Comparison of ENCODE assay signal across 1 cellular context in the genomic region with DNA sequence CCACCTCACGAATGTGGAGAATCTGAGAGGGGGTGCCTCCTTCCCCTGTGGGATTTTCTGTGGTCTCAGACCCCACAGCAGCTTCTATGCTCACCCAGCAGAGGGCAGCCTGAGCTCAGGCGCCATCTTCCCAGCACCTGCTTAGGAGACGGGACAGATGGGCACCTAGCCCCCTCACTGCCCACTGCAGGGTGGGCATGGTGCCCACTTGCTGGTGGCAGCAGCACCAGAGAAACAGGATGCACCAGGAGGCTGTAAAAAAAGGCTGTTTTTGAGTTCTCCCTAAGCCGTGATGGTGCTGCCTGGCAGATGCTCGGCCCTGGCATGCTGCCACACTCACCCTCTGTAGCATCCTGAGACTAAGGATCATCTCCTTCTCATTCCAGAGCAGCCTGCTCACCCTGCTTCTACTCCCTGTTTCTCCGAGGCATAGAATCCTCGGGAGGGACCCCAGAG.
TF ChIP-seq lines count a peak whose summit lies in the region.

No MANE protein-coding gene starts in this region.

TF ChIP-seq in K562, 482 proteins besides CTCF, POLR2A, EP300 and RAD21 (continued from another document and continues in another):
- TF ChIP-seq, protein P1, sequence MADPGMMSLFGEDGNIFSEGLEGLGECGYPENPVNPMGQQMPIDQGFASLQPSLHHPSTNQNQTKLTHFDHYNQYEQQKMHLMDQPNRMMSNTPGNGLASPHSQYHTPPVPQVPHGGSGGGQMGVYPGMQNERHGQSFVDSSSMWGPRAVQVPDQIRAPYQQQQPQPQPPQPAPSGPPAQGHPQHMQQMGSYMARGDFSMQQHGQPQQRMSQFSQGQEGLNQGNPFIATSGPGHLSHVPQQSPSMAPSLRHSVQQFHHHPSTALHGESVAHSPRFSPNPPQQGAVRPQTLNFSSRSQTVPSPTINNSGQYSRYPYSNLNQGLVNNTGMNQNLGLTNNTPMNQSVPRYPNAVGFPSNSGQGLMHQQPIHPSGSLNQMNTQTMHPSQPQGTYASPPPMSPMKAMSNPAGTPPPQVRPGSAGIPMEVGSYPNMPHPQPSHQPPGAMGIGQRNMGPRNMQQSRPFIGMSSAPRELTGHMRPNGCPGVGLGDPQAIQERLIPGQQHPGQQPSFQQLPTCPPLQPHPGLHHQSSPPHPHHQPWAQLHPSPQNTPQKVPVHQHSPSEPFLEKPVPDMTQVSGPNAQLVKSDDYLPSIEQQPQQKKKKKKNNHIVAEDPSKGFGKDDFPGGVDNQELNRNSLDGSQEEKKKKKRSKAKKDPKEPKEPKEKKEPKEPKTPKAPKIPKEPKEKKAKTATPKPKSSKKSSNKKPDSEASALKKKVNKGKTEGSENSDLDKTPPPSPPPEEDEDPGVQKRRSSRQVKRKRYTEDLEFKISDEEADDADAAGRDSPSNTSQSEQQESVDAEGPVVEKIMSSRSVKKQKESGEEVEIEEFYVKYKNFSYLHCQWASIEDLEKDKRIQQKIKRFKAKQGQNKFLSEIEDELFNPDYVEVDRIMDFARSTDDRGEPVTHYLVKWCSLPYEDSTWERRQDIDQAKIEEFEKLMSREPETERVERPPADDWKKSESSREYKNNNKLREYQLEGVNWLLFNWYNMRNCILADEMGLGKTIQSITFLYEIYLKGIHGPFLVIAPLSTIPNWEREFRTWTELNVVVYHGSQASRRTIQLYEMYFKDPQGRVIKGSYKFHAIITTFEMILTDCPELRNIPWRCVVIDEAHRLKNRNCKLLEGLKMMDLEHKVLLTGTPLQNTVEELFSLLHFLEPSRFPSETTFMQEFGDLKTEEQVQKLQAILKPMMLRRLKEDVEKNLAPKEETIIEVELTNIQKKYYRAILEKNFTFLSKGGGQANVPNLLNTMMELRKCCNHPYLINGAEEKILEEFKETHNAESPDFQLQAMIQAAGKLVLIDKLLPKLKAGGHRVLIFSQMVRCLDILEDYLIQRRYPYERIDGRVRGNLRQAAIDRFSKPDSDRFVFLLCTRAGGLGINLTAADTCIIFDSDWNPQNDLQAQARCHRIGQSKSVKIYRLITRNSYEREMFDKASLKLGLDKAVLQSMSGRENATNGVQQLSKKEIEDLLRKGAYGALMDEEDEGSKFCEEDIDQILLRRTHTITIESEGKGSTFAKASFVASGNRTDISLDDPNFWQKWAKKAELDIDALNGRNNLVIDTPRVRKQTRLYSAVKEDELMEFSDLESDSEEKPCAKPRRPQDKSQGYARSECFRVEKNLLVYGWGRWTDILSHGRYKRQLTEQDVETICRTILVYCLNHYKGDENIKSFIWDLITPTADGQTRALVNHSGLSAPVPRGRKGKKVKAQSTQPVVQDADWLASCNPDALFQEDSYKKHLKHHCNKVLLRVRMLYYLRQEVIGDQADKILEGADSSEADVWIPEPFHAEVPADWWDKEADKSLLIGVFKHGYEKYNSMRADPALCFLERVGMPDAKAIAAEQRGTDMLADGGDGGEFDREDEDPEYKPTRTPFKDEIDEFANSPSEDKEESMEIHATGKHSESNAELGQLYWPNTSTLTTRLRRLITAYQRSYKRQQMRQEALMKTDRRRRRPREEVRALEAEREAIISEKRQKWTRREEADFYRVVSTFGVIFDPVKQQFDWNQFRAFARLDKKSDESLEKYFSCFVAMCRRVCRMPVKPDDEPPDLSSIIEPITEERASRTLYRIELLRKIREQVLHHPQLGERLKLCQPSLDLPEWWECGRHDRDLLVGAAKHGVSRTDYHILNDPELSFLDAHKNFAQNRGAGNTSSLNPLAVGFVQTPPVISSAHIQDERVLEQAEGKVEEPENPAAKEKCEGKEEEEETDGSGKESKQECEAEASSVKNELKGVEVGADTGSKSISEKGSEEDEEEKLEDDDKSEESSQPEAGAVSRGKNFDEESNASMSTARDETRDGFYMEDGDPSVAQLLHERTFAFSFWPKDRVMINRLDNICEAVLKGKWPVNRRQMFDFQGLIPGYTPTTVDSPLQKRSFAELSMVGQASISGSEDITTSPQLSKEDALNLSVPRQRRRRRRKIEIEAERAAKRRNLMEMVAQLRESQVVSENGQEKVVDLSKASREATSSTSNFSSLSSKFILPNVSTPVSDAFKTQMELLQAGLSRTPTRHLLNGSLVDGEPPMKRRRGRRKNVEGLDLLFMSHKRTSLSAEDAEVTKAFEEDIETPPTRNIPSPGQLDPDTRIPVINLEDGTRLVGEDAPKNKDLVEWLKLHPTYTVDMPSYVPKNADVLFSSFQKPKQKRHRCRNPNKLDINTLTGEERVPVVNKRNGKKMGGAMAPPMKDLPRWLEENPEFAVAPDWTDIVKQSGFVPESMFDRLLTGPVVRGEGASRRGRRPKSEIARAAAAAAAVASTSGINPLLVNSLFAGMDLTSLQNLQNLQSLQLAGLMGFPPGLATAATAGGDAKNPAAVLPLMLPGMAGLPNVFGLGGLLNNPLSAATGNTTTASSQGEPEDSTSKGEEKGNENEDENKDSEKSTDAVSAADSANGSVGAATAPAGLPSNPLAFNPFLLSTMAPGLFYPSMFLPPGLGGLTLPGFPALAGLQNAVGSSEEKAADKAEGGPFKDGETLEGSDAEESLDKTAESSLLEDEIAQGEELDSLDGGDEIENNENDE (IDR thresholded peaks at IDR 0.05; ENCODE audit: low read depth, low read length): no peak
- TF ChIP-seq ARID2 (IDR thresholded peaks at IDR 0.05) (peak; percentile 87), ZNF134 (CRISPR knock-in tag; conservative IDR thresholded peaks at IDR 0.05) (peak; percentile 99), MYC (IDR thresholded peaks at IDR 0.05; ENCODE audit: low read depth, low read length) (peak; percentile 23; the same call in 1 of the 2 replicates), MYC (CRISPR knock-in tag; IDR thresholded peaks at IDR 0.05; ENCODE audit: borderline replicate concordance, low read depth) (no peak), NR2C2 (CRISPR knock-in tag; IDR thresholded peaks at IDR 0.05) (0 out of 2 replicates have a peak, but pooled peaks have one; percentile 15), NR2C2 (tag; IDR thresholded peaks at IDR 0.05) (no peak), ZBTB1 (CRISPR knock-in tag; IDR thresholded peaks at IDR 0.05; ENCODE audit: borderline replicate concordance, low read depth) (peak; percentile 20; the same call in 1 of the 2 replicates), ZBTB7A (IDR thresholded peaks at IDR 0.05; ENCODE audit: borderline replicate concordance, control insufficient read depth, low read depth, low read length) (peak; percentile 80), ZNF12 (CRISPR knock-in tag; IDR thresholded peaks at IDR 0.05) (no peak), JUN (IDR thresholded peaks at IDR 0.05; ENCODE audit: borderline replicate concordance, low read depth, low read length) (no peak), JUN (CRISPR knock-in tag; IDR thresholded peaks at IDR 0.05; ENCODE audit: borderline replicate concordance) (no peak), C11orf30 (IDR thresholded peaks at IDR 0.05; ENCODE audit: low read depth) (no peak), ZC3H11A (IDR thresholded peaks at IDR 0.05; ENCODE audit: low read depth, low read length) (no peak), ZNF707 (CRISPR knock-in tag; conservative IDR thresholded peaks at IDR 0.05) (no peak), ZNF507 (tag; conservative IDR thresholded peaks at IDR 0.05) (no peak), HDAC3 (IDR thresholded peaks at IDR 0.05; ENCODE audit: borderline replicate concordance, partially characterized antibody) (no peak)
- TF ChIP-seq, protein P2, sequence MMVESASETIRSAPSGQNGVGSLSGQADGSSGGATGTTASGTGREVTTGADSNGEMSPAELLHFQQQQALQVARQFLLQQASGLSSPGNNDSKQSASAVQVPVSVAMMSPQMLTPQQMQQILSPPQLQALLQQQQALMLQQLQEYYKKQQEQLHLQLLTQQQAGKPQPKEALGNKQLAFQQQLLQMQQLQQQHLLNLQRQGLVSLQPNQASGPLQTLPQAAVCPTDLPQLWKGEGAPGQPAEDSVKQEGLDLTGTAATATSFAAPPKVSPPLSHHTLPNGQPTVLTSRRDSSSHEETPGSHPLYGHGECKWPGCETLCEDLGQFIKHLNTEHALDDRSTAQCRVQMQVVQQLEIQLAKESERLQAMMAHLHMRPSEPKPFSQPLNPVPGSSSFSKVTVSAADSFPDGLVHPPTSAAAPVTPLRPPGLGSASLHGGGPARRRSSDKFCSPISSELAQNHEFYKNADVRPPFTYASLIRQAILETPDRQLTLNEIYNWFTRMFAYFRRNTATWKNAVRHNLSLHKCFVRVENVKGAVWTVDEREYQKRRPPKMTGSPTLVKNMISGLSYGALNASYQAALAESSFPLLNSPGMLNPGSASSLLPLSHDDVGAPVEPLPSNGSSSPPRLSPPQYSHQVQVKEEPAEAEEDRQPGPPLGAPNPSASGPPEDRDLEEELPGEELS (CRISPR knock-in tag; IDR thresholded peaks at IDR 0.05; ENCODE audit: borderline replicate concordance): no peak
- TF ChIP-seq, protein P3, sequence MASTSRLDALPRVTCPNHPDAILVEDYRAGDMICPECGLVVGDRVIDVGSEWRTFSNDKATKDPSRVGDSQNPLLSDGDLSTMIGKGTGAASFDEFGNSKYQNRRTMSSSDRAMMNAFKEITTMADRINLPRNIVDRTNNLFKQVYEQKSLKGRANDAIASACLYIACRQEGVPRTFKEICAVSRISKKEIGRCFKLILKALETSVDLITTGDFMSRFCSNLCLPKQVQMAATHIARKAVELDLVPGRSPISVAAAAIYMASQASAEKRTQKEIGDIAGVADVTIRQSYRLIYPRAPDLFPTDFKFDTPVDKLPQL (IDR thresholded peaks at IDR 0.05; ENCODE audit: extremely low read depth, insufficient read length): no peak
- TF ChIP-seq, protein P4, sequence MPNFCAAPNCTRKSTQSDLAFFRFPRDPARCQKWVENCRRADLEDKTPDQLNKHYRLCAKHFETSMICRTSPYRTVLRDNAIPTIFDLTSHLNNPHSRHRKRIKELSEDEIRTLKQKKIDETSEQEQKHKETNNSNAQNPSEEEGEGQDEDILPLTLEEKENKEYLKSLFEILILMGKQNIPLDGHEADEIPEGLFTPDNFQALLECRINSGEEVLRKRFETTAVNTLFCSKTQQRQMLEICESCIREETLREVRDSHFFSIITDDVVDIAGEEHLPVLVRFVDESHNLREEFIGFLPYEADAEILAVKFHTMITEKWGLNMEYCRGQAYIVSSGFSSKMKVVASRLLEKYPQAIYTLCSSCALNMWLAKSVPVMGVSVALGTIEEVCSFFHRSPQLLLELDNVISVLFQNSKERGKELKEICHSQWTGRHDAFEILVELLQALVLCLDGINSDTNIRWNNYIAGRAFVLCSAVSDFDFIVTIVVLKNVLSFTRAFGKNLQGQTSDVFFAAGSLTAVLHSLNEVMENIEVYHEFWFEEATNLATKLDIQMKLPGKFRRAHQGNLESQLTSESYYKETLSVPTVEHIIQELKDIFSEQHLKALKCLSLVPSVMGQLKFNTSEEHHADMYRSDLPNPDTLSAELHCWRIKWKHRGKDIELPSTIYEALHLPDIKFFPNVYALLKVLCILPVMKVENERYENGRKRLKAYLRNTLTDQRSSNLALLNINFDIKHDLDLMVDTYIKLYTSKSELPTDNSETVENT (CRISPR knock-in tag; IDR thresholded peaks at IDR 0.05): peak; percentile 10; the same call in 1 of the 2 replicates
- TF ChIP-seq, protein P5, sequence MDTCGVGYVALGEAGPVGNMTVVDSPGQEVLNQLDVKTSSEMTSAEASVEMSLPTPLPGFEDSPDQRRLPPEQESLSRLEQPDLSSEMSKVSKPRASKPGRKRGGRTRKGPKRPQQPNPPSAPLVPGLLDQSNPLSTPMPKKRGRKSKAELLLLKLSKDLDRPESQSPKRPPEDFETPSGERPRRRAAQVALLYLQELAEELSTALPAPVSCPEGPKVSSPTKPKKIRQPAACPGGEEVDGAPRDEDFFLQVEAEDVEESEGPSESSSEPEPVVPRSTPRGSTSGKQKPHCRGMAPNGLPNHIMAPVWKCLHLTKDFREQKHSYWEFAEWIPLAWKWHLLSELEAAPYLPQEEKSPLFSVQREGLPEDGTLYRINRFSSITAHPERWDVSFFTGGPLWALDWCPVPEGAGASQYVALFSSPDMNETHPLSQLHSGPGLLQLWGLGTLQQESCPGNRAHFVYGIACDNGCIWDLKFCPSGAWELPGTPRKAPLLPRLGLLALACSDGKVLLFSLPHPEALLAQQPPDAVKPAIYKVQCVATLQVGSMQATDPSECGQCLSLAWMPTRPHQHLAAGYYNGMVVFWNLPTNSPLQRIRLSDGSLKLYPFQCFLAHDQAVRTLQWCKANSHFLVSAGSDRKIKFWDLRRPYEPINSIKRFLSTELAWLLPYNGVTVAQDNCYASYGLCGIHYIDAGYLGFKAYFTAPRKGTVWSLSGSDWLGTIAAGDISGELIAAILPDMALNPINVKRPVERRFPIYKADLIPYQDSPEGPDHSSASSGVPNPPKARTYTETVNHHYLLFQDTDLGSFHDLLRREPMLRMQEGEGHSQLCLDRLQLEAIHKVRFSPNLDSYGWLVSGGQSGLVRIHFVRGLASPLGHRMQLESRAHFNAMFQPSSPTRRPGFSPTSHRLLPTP (IDR thresholded peaks at IDR 0.05; ENCODE audit: borderline replicate concordance, extremely low read depth, insufficient read length): no peak
- TF ChIP-seq, protein P6, sequence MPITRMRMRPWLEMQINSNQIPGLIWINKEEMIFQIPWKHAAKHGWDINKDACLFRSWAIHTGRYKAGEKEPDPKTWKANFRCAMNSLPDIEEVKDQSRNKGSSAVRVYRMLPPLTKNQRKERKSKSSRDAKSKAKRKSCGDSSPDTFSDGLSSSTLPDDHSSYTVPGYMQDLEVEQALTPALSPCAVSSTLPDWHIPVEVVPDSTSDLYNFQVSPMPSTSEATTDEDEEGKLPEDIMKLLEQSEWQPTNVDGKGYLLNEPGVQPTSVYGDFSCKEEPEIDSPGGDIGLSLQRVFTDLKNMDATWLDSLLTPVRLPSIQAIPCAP (CRISPR knock-in tag; IDR thresholded peaks at IDR 0.05; ENCODE audit: borderline replicate concordance): no peak
- TF ChIP-seq, protein P7, sequence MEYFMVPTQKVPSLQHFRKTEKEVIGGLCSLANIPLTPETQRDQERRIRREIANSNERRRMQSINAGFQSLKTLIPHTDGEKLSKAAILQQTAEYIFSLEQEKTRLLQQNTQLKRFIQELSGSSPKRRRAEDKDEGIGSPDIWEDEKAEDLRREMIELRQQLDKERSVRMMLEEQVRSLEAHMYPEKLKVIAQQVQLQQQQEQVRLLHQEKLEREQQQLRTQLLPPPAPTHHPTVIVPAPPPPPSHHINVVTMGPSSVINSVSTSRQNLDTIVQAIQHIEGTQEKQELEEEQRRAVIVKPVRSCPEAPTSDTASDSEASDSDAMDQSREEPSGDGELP (CRISPR knock-in tag; IDR thresholded peaks at IDR 0.05; ENCODE audit: borderline replicate concordance): peak; percentile 67; the same call in 1 of the 2 replicates
- TF ChIP-seq, protein P8, sequence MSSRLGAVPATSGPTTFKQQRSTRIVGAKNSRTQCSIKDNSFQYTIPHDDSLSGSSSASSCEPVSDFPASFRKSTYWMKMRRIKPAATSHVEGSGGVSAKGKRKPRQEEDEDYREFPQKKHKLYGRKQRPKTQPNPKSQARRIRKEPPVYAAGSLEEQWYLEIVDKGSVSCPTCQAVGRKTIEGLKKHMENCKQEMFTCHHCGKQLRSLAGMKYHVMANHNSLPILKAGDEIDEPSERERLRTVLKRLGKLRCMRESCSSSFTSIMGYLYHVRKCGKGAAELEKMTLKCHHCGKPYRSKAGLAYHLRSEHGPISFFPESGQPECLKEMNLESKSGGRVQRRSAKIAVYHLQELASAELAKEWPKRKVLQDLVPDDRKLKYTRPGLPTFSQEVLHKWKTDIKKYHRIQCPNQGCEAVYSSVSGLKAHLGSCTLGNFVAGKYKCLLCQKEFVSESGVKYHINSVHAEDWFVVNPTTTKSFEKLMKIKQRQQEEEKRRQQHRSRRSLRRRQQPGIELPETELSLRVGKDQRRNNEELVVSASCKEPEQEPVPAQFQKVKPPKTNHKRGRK (tag; IDR thresholded peaks at IDR 0.05): no peak
